Comparison of ENCODE assay signal across 32 cellular contexts in the genomic region with DNA sequence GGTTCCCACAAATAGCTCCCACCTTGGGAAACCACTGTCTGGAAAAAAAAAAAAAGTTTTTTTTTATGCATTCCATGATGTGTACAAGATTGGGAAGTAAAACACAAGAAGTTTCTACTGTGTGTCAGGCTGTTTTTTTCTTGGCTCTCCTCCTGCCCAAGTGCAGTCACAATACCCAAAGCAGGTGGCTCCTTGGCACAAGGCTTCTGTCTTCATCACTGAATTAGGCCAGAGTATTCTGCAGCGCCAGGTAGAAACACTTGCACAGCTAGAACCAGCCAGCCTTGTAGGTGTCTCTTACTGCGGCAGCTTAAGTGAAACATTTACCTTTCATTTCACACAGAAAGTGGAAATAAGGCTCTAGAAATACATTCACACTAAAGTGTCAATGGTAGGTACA. TPM values are rescaled to one million over a fixed set of nuclear protein-coding genes. Genes with fewer than 3 reads are reported as not detected.
"Had no signal": no experiment of that assay in that cellular context is flagged by ENCODE, and none has a peak within 500 bp of the region (broad histone marks: within the 10 kb centered on the region; RNA-seq: fewer than 3 reads in every experiment).

No MANE protein-coding gene starts in this region.

- H3K27ac Mint-ChIP-seq: memory B cell, type B pancreatic cell had no signal

- H3K4me1 ChIP-seq: foreskin keratinocyte, right lobe of liver had no signal

- H3K9me3 Mint-ChIP-seq: memory B cell; naive B cell; stimulated activated naive CD8-positive, alpha-beta T cell treated with anti-CD3 and anti-CD28 coated beads, Interleukin-15, amount 100 ng/mL, for 72 hours; type B pancreatic cell had no signal

- H3K27me3 ChIP-seq: hepatocyte, ovary, right lobe of liver had no signal

- H3K27ac ChIP-seq: coronary artery, esophagus muscularis mucosa, foreskin keratinocyte, gastroesophageal sphincter, heart left ventricle, hepatocyte, ovary, right lobe of liver, tibial artery had no signal

- H3K4me3 ChIP-seq: coronary artery, esophagus muscularis mucosa, gastroesophageal sphincter, heart left ventricle, hepatocyte, lung, ovary, right lobe of liver, smooth muscle cell, tibial artery had no signal

- DNase-seq: dermis blood vessel endothelial cell; effector memory CD4-positive, alpha-beta T cell; foreskin keratinocyte; heart left ventricle; naive B cell; occipital lobe; ovary; retina; stimulated activated CD4-positive, alpha-beta T cell treated with anti-CD3 and anti-CD28 coated beads, Interleukin-12 subunit alpha, Interleukin-12 subunit beta, amount 100 ng/mL, for 4 hours; stimulated activated CD4-positive, alpha-beta T cell treated with anti-CD3 and anti-CD28 coated beads, Interleukin-1b, Interleukin-23, amount 100 ng/mL, for 48 hours; stimulated activated CD4-positive, alpha-beta T cell treated with anti-CD3 and anti-CD28 coated beads, Interleukin-4, amount 100 ng/mL, for 1 hour; stimulated activated CD8-positive, alpha-beta memory T cell treated with anti-CD3 and anti-CD28 coated beads, Interleukin-4, amount 100 ng/mL, for 48 hours; stimulated activated naive CD4-positive, alpha-beta T cell; stimulated activated naive CD8-positive, alpha-beta T cell treated with anti-CD3 and anti-CD28 coated beads, Interleukin-15, amount 100 ng/mL, for 72 hours; tibial artery had no signal

- H3K9me3 ChIP-seq: esophagus muscularis mucosa, gastroesophageal sphincter, heart left ventricle, ovary, right lobe of liver, tibial artery had no signal

- H3K4me3 Mint-ChIP-seq: memory B cell; naive B cell; stimulated activated naive CD8-positive, alpha-beta T cell treated with anti-CD3 and anti-CD28 coated beads, Interleukin-15, amount 100 ng/mL, for 72 hours; type B pancreatic cell had no signal

- H3K36me3 Mint-ChIP-seq: memory B cell, naive B cell, type B pancreatic cell had no signal

- H3K4me1 Mint-ChIP-seq: memory B cell, naive B cell had no signal

- H3K36me3 ChIP-seq: esophagus muscularis mucosa, gastroesophageal sphincter, heart left ventricle, ovary, right lobe of liver, tibial artery had no signal

- ATAC-seq: foreskin keratinocyte; gastroesophageal sphincter; heart left ventricle; left lobe of liver; right lobe of liver; stimulated activated naive CD8-positive, alpha-beta T cell treated with anti-CD3 and anti-CD28 coated beads, Interleukin-15, amount 100 ng/mL, for 72 hours had no signal

RNA-seq across cellular contexts. Expression of a gene that starts 23.8 kb away (rescaled TPM):
- total RNA-seq: endothelial cell of umbilical vein, fibroblast of lung, foreskin keratinocyte, liver, occipital lobe, pulmonary artery endothelial cell, smooth muscle cell, subcutaneous adipose tissue, temporal lobe had no signal
- polyA plus RNA-seq: endothelial cell of umbilical vein, fibroblast of lung, foreskin keratinocyte, hepatocyte, neural cell, smooth muscle cell had no signal
